In the genomic region with DNA sequence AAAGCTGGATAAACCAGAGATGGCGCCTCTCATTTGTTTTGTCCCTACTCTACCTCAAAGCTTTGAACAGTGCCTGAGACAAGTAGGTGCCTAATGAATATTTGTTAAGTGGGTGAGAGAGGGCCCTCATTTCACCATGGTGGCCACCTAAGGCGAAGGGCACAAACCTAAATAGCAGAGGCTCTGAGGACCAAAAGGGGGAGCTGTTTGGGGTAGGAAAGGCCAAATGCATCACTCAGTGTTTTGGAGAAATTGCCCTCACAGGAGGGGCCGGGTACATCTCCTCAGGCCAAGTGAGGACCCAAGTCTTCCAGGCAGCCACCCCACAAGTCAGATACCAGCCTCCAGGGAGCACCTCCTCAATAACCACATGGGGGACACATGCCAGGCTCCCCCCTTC, we compare ENCODE assay signal across 2 cellular contexts.
TF ChIP-seq lines count a peak whose summit lies in the region.

No MANE protein-coding gene starts in this region.

TF ChIP-seq in SK-N-SH, 30 proteins besides CTCF, POLR2A, EP300 and RAD21 (continued from another document):
- TF ChIP-seq, protein P1, sequence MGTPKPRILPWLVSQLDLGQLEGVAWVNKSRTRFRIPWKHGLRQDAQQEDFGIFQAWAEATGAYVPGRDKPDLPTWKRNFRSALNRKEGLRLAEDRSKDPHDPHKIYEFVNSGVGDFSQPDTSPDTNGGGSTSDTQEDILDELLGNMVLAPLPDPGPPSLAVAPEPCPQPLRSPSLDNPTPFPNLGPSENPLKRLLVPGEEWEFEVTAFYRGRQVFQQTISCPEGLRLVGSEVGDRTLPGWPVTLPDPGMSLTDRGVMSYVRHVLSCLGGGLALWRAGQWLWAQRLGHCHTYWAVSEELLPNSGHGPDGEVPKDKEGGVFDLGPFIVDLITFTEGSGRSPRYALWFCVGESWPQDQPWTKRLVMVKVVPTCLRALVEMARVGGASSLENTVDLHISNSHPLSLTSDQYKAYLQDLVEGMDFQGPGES (IDR thresholded peaks at IDR 0.05; ENCODE audit: low read depth, low read length), result no peak
- TF ChIP-seq RFX5 (IDR thresholded peaks at IDR 0.05; ENCODE audit: low read length), result no peak
- no peak for TF ChIP-seq JUND (IDR thresholded peaks at IDR 0.05)
- TF ChIP-seq, protein P2, sequence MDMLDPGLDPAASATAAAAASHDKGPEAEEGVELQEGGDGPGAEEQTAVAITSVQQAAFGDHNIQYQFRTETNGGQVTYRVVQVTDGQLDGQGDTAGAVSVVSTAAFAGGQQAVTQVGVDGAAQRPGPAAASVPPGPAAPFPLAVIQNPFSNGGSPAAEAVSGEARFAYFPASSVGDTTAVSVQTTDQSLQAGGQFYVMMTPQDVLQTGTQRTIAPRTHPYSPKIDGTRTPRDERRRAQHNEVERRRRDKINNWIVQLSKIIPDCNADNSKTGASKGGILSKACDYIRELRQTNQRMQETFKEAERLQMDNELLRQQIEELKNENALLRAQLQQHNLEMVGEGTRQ (IDR thresholded peaks at IDR 0.05; ENCODE audit: borderline replicate concordance, low read depth, low read length), result no peak
- TF ChIP-seq, protein P3, sequence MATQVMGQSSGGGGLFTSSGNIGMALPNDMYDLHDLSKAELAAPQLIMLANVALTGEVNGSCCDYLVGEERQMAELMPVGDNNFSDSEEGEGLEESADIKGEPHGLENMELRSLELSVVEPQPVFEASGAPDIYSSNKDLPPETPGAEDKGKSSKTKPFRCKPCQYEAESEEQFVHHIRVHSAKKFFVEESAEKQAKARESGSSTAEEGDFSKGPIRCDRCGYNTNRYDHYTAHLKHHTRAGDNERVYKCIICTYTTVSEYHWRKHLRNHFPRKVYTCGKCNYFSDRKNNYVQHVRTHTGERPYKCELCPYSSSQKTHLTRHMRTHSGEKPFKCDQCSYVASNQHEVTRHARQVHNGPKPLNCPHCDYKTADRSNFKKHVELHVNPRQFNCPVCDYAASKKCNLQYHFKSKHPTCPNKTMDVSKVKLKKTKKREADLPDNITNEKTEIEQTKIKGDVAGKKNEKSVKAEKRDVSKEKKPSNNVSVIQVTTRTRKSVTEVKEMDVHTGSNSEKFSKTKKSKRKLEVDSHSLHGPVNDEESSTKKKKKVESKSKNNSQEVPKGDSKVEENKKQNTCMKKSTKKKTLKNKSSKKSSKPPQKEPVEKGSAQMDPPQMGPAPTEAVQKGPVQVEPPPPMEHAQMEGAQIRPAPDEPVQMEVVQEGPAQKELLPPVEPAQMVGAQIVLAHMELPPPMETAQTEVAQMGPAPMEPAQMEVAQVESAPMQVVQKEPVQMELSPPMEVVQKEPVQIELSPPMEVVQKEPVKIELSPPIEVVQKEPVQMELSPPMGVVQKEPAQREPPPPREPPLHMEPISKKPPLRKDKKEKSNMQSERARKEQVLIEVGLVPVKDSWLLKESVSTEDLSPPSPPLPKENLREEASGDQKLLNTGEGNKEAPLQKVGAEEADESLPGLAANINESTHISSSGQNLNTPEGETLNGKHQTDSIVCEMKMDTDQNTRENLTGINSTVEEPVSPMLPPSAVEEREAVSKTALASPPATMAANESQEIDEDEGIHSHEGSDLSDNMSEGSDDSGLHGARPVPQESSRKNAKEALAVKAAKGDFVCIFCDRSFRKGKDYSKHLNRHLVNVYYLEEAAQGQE (IDR thresholded peaks at IDR 0.05; ENCODE audit: low read depth, low read length), result no peak
- no peak for TF ChIP-seq GATA2 (CRISPR knock-in tag; IDR thresholded peaks at IDR 0.05)
- no peak for TF ChIP-seq MAX (IDR thresholded peaks at IDR 0.05; ENCODE audit: low read depth)
- TF ChIP-seq, protein P4, sequence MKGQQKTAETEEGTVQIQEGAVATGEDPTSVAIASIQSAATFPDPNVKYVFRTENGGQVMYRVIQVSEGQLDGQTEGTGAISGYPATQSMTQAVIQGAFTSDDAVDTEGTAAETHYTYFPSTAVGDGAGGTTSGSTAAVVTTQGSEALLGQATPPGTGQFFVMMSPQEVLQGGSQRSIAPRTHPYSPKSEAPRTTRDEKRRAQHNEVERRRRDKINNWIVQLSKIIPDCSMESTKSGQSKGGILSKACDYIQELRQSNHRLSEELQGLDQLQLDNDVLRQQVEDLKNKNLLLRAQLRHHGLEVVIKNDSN (IDR thresholded peaks at IDR 0.05; ENCODE audit: borderline replicate concordance, low read depth), result no peak

TF ChIP-seq in SK-N-SH treated with all-trans-retinoic acid at 6 μM for 48 hours, 23 proteins besides CTCF, POLR2A, EP300 and RAD21 (continued from another document):
- TF ChIP-seq, protein P5, sequence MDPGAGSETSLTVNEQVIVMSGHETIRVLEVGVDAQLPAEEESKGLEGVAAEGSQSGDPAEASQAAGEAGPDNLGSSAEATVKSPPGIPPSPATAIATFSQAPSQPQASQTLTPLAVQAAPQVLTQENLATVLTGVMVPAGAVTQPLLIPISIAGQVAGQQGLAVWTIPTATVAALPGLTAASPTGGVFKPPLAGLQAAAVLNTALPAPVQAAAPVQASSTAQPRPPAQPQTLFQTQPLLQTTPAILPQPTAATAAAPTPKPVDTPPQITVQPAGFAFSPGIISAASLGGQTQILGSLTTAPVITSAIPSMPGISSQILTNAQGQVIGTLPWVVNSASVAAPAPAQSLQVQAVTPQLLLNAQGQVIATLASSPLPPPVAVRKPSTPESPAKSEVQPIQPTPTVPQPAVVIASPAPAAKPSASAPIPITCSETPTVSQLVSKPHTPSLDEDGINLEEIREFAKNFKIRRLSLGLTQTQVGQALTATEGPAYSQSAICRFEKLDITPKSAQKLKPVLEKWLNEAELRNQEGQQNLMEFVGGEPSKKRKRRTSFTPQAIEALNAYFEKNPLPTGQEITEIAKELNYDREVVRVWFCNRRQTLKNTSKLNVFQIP (CRISPR knock-in tag; IDR thresholded peaks at IDR 0.05; ENCODE audit: borderline replicate concordance, low read depth), result no peak
- TF ChIP-seq PPARA (CRISPR knock-in tag; IDR thresholded peaks at IDR 0.05; ENCODE audit: borderline replicate concordance), result no peak
- TF ChIP-seq BACH2 (CRISPR knock-in tag; IDR thresholded peaks at IDR 0.05; ENCODE audit: borderline replicate concordance), result no peak
TF ChIP-seq in SK-N-SH treated with all-trans-retinoic acid at 6 μM for 48 hours: peak in this region for 0.
